Comparison of ENCODE assay signal across 5 cellular contexts in genomic region chr13:103537616-103538015, GRCh38.
"Had no signal": no experiment of that assay in that cellular context is flagged by ENCODE, and none has a peak within 500 bp of the region (broad histone marks: within the 10 kb centered on the region; RNA-seq: fewer than 3 reads in every experiment).

No MANE protein-coding gene starts in this region.

- H3K27ac ChIP-seq: GM23248 had no signal

- H3K9ac ChIP-seq: GM23248 had no signal

- DNase-seq: GM23248, GOT3, H7, HCEC 1CT, IMR-90 had no signal

- H2AFZ ChIP-seq: GM23248 had no signal
